ENCODE assay signal across 9 cellular contexts in genomic region chr11:64879226-64879900, GRCh38. TPM values are rescaled to one million over a fixed set of nuclear protein-coding genes. Genes with fewer than 3 reads are reported as not detected.
DNase-seq lines count a peak whose midpoint lies in the region; ATAC-seq, FAIRE-seq and TF ChIP-seq lines count a peak whose summit lies in the region.
"Had no signal": no experiment of that assay in that cellular context is flagged by ENCODE, and none has a peak within 500 bp of the region (broad histone marks: within the 10 kb centered on the region; RNA-seq: fewer than 3 reads in every experiment).

No MANE protein-coding gene starts in this region.

- no peaks in the 10 kb centered on the region for H3K9me2 ChIP-seq in OCI-LY1 (ENCODE audit: low read depth, low read length)

- H3K4me2 ChIP-seq in OCI-LY1 (ENCODE audit: low read length) (peak overlapping the region; percentile 98), H1 (ENCODE audit: insufficient read depth in 1 of 2, low read depth in 2 of 2, low read length in 2 of 2) (peak overlapping the region; percentile 79 to 84)

- H3K27ac Mint-ChIP-seq in neural crest cell (ENCODE audit: unreplicated experiment): peak overlapping the region; percentile 99

- no peak for TF ChIP-seq CTCF in OCI-LY1 (IDR thresholded peaks at IDR 0.05; ENCODE audit: low read length)
- no peak for TF ChIP-seq CTCF in H1 (IDR thresholded peaks at IDR 0.05; ENCODE audit: control extremely low read depth in 1 of 3, insufficient read depth in 1 of 3, low read depth in 1 of 3, low read length in 3 of 3)
- no peak for TF ChIP-seq CTCF in neural crest cell (conservative IDR thresholded peaks at IDR 0.05)

- TF ChIP-seq EP300 in H1 (IDR thresholded peaks at IDR 0.05; ENCODE audit: borderline replicate concordance in 1 of 2, low read depth in 2 of 2, low read length in 2 of 2): no peak

- H3K27me3 ChIP-seq in OCI-LY1 (ENCODE audit: insufficient read depth, low read length) (no peaks in the 10 kb centered on the region), H1 (replicated peaks in 1 of 4; ENCODE audit: control insufficient read depth in 3 of 4, extremely low read depth in 1 of 4, insufficient read depth in 3 of 4, low read length in 3 of 4) (peaks cover 0 to 6% (median 2%) of the 10 kb centered on the region in 4 experiments; a peak in 4 of 7 replicates)

- 25% methylated on average over 16 of the region's 16 CpGs; no CpG with 5 or more reads in 1 of the 2 experiments for WGBS in H1 (ENCODE audit: extremely low coverage in 1 of 2, insufficient coverage in 1 of 2, insufficient read length in 1 of 2, insufficient replicate concordance in 2 of 2, low coverage in 1 of 2, low lambda C conversion rate in 2 of 2, missing lambda C conversion rate in 1 of 2), 2 experiments

- H3K9ac ChIP-seq in OCI-LY1 (ENCODE audit: low read length) (peak overlapping the region; percentile 99), H1 (replicated peaks in 1 of 4; ENCODE audit: extremely low read depth in 1 of 4, low read depth in 3 of 4, low read length in 3 of 4) (peak overlapping the region; percentile 84 to 86 (median 86))

- H3K36me3 Mint-ChIP-seq in neural crest cell (ENCODE audit: low read depth): no peaks in the 10 kb centered on the region

- H3K79me2 ChIP-seq in OCI-LY1 (ENCODE audit: insufficient read depth, low read length): peaks cover 29% of the 10 kb centered on the region
- H3K79me2 ChIP-seq in H1 (ENCODE audit: control insufficient read depth in 1 of 2, insufficient read depth in 2 of 2, low read length in 2 of 2): no peaks in the 10 kb centered on the region

- peak overlapping the region; percentile 60; the same call in 1 of the 2 replicates for H2BK12ac ChIP-seq in H1 (ENCODE audit: low read depth, low read length)

- no peak overlapping the region for H3K14ac ChIP-seq in H1 (ENCODE audit: insufficient read length)

- FAIRE-seq in GM18507 (lab: Jason Lieb, UNC) (peak; percentile 38), H1 (lab: Jason Lieb, UNC) (no peak), HTR-8/SVneo (lab: Jason Lieb, UNC) (no peak)

- no peak overlapping the region for H2BK120ac ChIP-seq in H1 (replicated peaks; ENCODE audit: low read depth, low read length)

- peaks cover 13% of the 10 kb centered on the region; the same call in 1 of the 2 replicates for H3K36me3 ChIP-seq in OCI-LY1 (ENCODE audit: insufficient read depth, low read length)
- H3K36me3 ChIP-seq in H1 (ENCODE audit: control insufficient read depth in 2 of 4, insufficient read depth in 4 of 4, low read length in 3 of 4): no peaks in the 10 kb centered on the region

- H3K4me1 ChIP-seq in OCI-LY1 (ENCODE audit: insufficient read depth, low read length, severe bottlenecking) (peaks cover 84% of the 10 kb centered on the region), H1 (replicated peaks in 1 of 4; ENCODE audit: control insufficient read depth in 3 of 4, insufficient read depth in 4 of 4, low read length in 3 of 4) (peaks cover 0 to 22% (median 11%) of the 10 kb centered on the region in 4 experiments; a peak in 6 of 7 replicates)

- peak overlapping the region; percentile 42 for H3K18ac ChIP-seq in H1 (ENCODE audit: extremely low read depth, low read length)

- H3K23me2 ChIP-seq in H1 (ENCODE audit: low read depth, low read length): peaks cover 16% of the 10 kb centered on the region

- H3K9me3 ChIP-seq in OCI-LY1 (ENCODE audit: low read length) (no peaks in the 10 kb centered on the region), H1 (ENCODE audit: insufficient read depth in 2 of 2, low read depth in 1 of 2, low read length in 1 of 2) (no peaks in the 10 kb centered on the region)

- peak overlapping the region; percentile 29 for H3K4ac ChIP-seq in H1 (replicated peaks; ENCODE audit: insufficient read length, low read depth, low read length)

- TF ChIP-seq RAD21 in H1 (IDR thresholded peaks at IDR 0.05 in 1 of 2, conservative IDR thresholded peaks at IDR 0.05 in 1 of 2; ENCODE audit: low read depth in 2 of 2, low read length in 2 of 2): no peak

- H2AFZ ChIP-seq in OCI-LY1 (ENCODE audit: low read length) (no peak overlapping the region), H1 (ENCODE audit: low read length) (no peak overlapping the region)

- peak overlapping the region; percentile 11; the same call in 1 of the 2 replicates for H4K8ac ChIP-seq in H1 (ENCODE audit: extremely low read depth, insufficient read depth, low read length)

- peak overlapping the region; percentile 83; the same call in 1 of the 2 replicates for H2BK5ac ChIP-seq in H1 (ENCODE audit: low read depth, low read length)

- no peaks in the 10 kb centered on the region for H3K27me3 Mint-ChIP-seq in neural crest cell (ENCODE audit: low read depth)

- CTCF ChIA-PET in H1 (lab: Charles Lee; ENCODE audit: partially characterized antibody): interaction anchor here (0.7 to 32.2 kb wide), 6 partner anchors 13 to 135 kb away, joined by 3 to 1058 read pairs (median 4); partner anchors contain the start of genes ARL2, BATF2 and CDC42BPG

- no peak for ATAC-seq in HG03097 (IDR thresholded peaks at IDR 0.05; ENCODE audit: low FRiP score, unreplicated experiment)

- peak overlapping the region; percentile 98 for H3K4me3 ChIP-seq in OCI-LY1 (ENCODE audit: low read depth, low read length, poor library complexity, severe bottlenecking)
- peak overlapping the region; percentile 57 to 94 (median 74) for H3K4me3 ChIP-seq in H1 (ENCODE audit: extremely low read depth in 1 of 4, insufficient read depth in 2 of 4, low read depth in 3 of 4, low read length in 4 of 4)

- DNase-seq in GM18507 (ENCODE audit: extremely low spot score, insufficient read length, low read depth): no peak
- DNase-seq in H1 (ENCODE audit: low read depth in 1 of 2, low spot score in 2 of 2): no peak
- no peak for DNase-seq in neural crest cell (ENCODE audit: low read depth, low spot score)
- DNase-seq in NCI-H510A (lab: John Stamatoyannopoulos, UW): no peak
- DNase-seq in mesenteric fat pad (ENCODE audit: low spot score): no peak
- no peak for DNase-seq in HTR-8/SVneo (ENCODE audit: insufficient read length, low spot score)

- no peak overlapping the region for H2BK15ac ChIP-seq in H1 (ENCODE audit: low read length)

- H2AK5ac ChIP-seq in H1 (ENCODE audit: low read depth, low read length): no peak overlapping the region

- peak overlapping the region; percentile 98 for H3K4me3 Mint-ChIP-seq in neural crest cell

- no peak for TF ChIP-seq POLR2A in H1 (IDR thresholded peaks at IDR 0.05; ENCODE audit: control extremely low read depth in 1 of 2, low read depth in 2 of 2, low read length in 2 of 2)

- no peak overlapping the region for H4K5ac ChIP-seq in H1 (ENCODE audit: insufficient read length, low read depth, low read length)

- H3K79me1 ChIP-seq in H1 (ENCODE audit: low read depth, low read length): no peaks in the 10 kb centered on the region

- H4K91ac ChIP-seq in H1 (replicated peaks; ENCODE audit: insufficient read length, low read length): no peak overlapping the region

- no peak overlapping the region for H3K23ac ChIP-seq in H1 (ENCODE audit: insufficient read length)

- POLR2A ChIA-PET in H1 (lab: Charles Lee; ENCODE audit: partially characterized antibody): interaction anchor here (0.6 to 24.6 kb wide), 9 partner anchors 8 to 220 kb away, joined by 3 to 408 read pairs (median 5); partner anchors contain the start of genes MEN1 and PPP2R5B

- peak overlapping the region; percentile 96 for H3K27ac ChIP-seq in OCI-LY1 (ENCODE audit: low read depth, low read length, poor library complexity, severe bottlenecking)
- peak overlapping the region; percentile 71 for H3K27ac ChIP-seq in H1 (ENCODE audit: low read depth, low read length)

- peaks cover 55% of the 10 kb centered on the region for H3K4me1 Mint-ChIP-seq in neural crest cell

- no peak overlapping the region for H2BK20ac ChIP-seq in H1 (ENCODE audit: low read length)

- H3K56ac ChIP-seq in H1 (replicated peaks; ENCODE audit: insufficient read length, low read depth, low read length): peak overlapping the region; percentile 47

- H4K20me1 ChIP-seq in OCI-LY1 (ENCODE audit: insufficient read depth, low read length) (no peaks in the 10 kb centered on the region), H1 (replicated peaks in 1 of 2; ENCODE audit: control insufficient read depth in 1 of 2, insufficient read depth in 2 of 2, low read length in 2 of 2) (no peaks in the 10 kb centered on the region)

- no peaks in the 10 kb centered on the region; the same call in 1 of the 2 replicates for H3F3A ChIP-seq in OCI-LY1 (ENCODE audit: insufficient read depth, low read length)

- no peaks in the 10 kb centered on the region for H3K9me3 Mint-ChIP-seq in neural crest cell

RNA-seq across cellular contexts. Expression of gene EHD1, which starts 0.9 kb away (rescaled TPM):
- total RNA-seq in H1 (2021; fragmentation: NEBNext Ultra II Directional; extraction: Animal tissue kit (Norgen Biotek cat#: 25700)): 36.9 and 42.9 TPM in 2 replicates
- polyA plus RNA-seq in H1 (2011; rRNA removed): 31.5 and 54.0 TPM in 2 replicates
- polyA plus RNA-seq in H1 (2011; cell fraction: cytosol; rRNA removed): 33.1 TPM
- 38.0 TPM for polyA plus RNA-seq in H1 (2011; cell fraction: nucleus; rRNA removed)
- polyA plus RNA-seq in H1 (2012, experiment 1 of 2): 22.9 to 33.8 TPM (median 30.9 TPM) in 4 replicates
- polyA plus RNA-seq in H1 (2012, experiment 2 of 2): 28.9 TPM
- 19.7 TPM for polyA plus RNA-seq in H1 (2013, experiment 1 of 2)
- polyA plus RNA-seq in H1 (2013, experiment 2 of 2): 17.7 TPM
- polyA minus RNA-seq in H1 (2011; rRNA and poly(A)+ RNA removed): 24.7 and 48.1 TPM in 2 replicates
- 28.1 TPM for polyA minus RNA-seq in H1 (2011; cell fraction: cytosol; rRNA and poly(A)+ RNA removed)
- polyA minus RNA-seq in H1 (2011; cell fraction: nucleus; rRNA and poly(A)+ RNA removed): 22.0 TPM
- total RNA-seq in neural crest cell (74.2 and 77.2 TPM in 2 replicates), mesenteric fat pad (95.0 TPM)

RNA-seq across cellular contexts. Expression of gene CDC42BPG, which starts 34.9 kb away (rescaled TPM):
- 10.6 and 12.3 TPM in 2 replicates for total RNA-seq in H1 (2021; fragmentation: NEBNext Ultra II Directional; extraction: Animal tissue kit (Norgen Biotek cat#: 25700))
- polyA plus RNA-seq in H1 (2011; rRNA removed): 3.7 and 6.7 TPM in 2 replicates
- polyA plus RNA-seq in H1 (2011; cell fraction: cytosol; rRNA removed): 5.9 TPM
- 27.1 TPM for polyA plus RNA-seq in H1 (2011; cell fraction: nucleus; rRNA removed)
- polyA plus RNA-seq in H1 (2012, experiment 1 of 2): 6.2 to 12.1 TPM (median 10.3 TPM) in 4 replicates
- polyA plus RNA-seq in H1 (2012, experiment 2 of 2): 4.7 TPM
- polyA plus RNA-seq in H1 (2013, experiment 1 of 2): 4.8 TPM
- polyA plus RNA-seq in H1 (2013, experiment 2 of 2): 3.8 TPM
- 4.5 and 4.9 TPM in 2 replicates for polyA minus RNA-seq in H1 (2011; rRNA and poly(A)+ RNA removed)
- 7.4 TPM for polyA minus RNA-seq in H1 (2011; cell fraction: cytosol; rRNA and poly(A)+ RNA removed)
- 20.2 TPM for polyA minus RNA-seq in H1 (2011; cell fraction: nucleus; rRNA and poly(A)+ RNA removed)
- total RNA-seq in neural crest cell (3.0 and 3.5 TPM in 2 replicates), mesenteric fat pad (0.55 TPM)

RNA-seq across cellular contexts. Expression of gene ATG2A, which starts 37.6 kb away (rescaled TPM):
- 20.9 and 22.1 TPM in 2 replicates for total RNA-seq in H1 (2021; fragmentation: NEBNext Ultra II Directional; extraction: Animal tissue kit (Norgen Biotek cat#: 25700))
- 12.1 and 19.8 TPM in 2 replicates for polyA plus RNA-seq in H1 (2011; rRNA removed)
- 7.3 TPM for polyA plus RNA-seq in H1 (2011; cell fraction: cytosol; rRNA removed)
- 29.8 TPM for polyA plus RNA-seq in H1 (2011; cell fraction: nucleus; rRNA removed)
- polyA plus RNA-seq in H1 (2012, experiment 1 of 2): 13.2 to 19.6 TPM (median 18.1 TPM) in 4 replicates
- 14.9 TPM for polyA plus RNA-seq in H1 (2012, experiment 2 of 2)
- polyA plus RNA-seq in H1 (2013, experiment 1 of 2): 7.1 TPM
- 7.1 TPM for polyA plus RNA-seq in H1 (2013, experiment 2 of 2)
- polyA minus RNA-seq in H1 (2011; rRNA and poly(A)+ RNA removed): 8.1 and 8.8 TPM in 2 replicates
- polyA minus RNA-seq in H1 (2011; cell fraction: cytosol; rRNA and poly(A)+ RNA removed): 18.1 TPM
- 24.5 TPM for polyA minus RNA-seq in H1 (2011; cell fraction: nucleus; rRNA and poly(A)+ RNA removed)
- total RNA-seq in neural crest cell: 24.1 and 24.8 TPM in 2 replicates
- 22.2 TPM for total RNA-seq in mesenteric fat pad

RNA-seq across cellular contexts. Expression of gene PPP2R5B, which starts 45.1 kb away (rescaled TPM):
- total RNA-seq in H1 (2021; fragmentation: NEBNext Ultra II Directional; extraction: Animal tissue kit (Norgen Biotek cat#: 25700)): 5.1 and 5.8 TPM in 2 replicates
- polyA plus RNA-seq in H1 (2011; rRNA removed): 4.9 and 6.3 TPM in 2 replicates
- 5.2 TPM for polyA plus RNA-seq in H1 (2011; cell fraction: cytosol; rRNA removed)
- 13.4 TPM for polyA plus RNA-seq in H1 (2011; cell fraction: nucleus; rRNA removed)
- polyA plus RNA-seq in H1 (2012, experiment 1 of 2): 4.7 to 4.8 TPM (median 4.7 TPM) in 4 replicates
- 5.9 TPM for polyA plus RNA-seq in H1 (2012, experiment 2 of 2)
- polyA plus RNA-seq in H1 (2013, experiment 1 of 2): 3.7 TPM
- 3.8 TPM for polyA plus RNA-seq in H1 (2013, experiment 2 of 2)
- 2.3 and 2.8 TPM in 2 replicates for polyA minus RNA-seq in H1 (2011; rRNA and poly(A)+ RNA removed)
- polyA minus RNA-seq in H1 (2011; cell fraction: cytosol; rRNA and poly(A)+ RNA removed): 2.5 TPM
- polyA minus RNA-seq in H1 (2011; cell fraction: nucleus; rRNA and poly(A)+ RNA removed): 4.9 TPM
- total RNA-seq in neural crest cell (13.4 and 16.5 TPM in 2 replicates), mesenteric fat pad (28.3 TPM)

RNA-seq across cellular contexts. Expression of gene GPHA2, which starts 56.3 kb away (rescaled TPM):
- 0.97 and 1.5 TPM in 2 replicates for total RNA-seq in H1 (2021; fragmentation: NEBNext Ultra II Directional; extraction: Animal tissue kit (Norgen Biotek cat#: 25700))
- 4.4 and 5.4 TPM in 2 replicates for polyA plus RNA-seq in H1 (2011; rRNA removed)
- polyA plus RNA-seq in H1 (2011; cell fraction: cytosol; rRNA removed): 3.3 TPM
- polyA plus RNA-seq in H1 (2011; cell fraction: nucleus; rRNA removed): 2.4 TPM
- polyA plus RNA-seq in H1 (2012, experiment 1 of 2): 1.0 to 2.8 TPM (median 1.6 TPM) in 4 replicates
- 3.1 TPM for polyA plus RNA-seq in H1 (2012, experiment 2 of 2)
- polyA plus RNA-seq in H1 (2013, experiment 1 of 2): 2.5 TPM
- 2.7 TPM for polyA plus RNA-seq in H1 (2013, experiment 2 of 2)
- polyA minus RNA-seq in H1 (2011; rRNA and poly(A)+ RNA removed): 1.4 TPM in 1 of 2 replicates, not detected in the other
- not detected for polyA minus RNA-seq in H1 (2011; cell fraction: cytosol; rRNA and poly(A)+ RNA removed)
- not detected for polyA minus RNA-seq in H1 (2011; cell fraction: nucleus; rRNA and poly(A)+ RNA removed)
- total RNA-seq in neural crest cell (not detected in 2 replicates), mesenteric fat pad (not detected)
- total RNA-seq: T-helper 2 cell treated with Interferon-gamma antibody and Interleukin-4, amounts not matched to agents 100 ng/mL and 5 ng/mL, for 36 hours had no signal
